Comparison of ENCODE assay signal across 1 cellular context in genomic region chr4:134720030-134720429, GRCh38.
TF ChIP-seq lines count a peak whose summit lies in the region.

No MANE protein-coding gene starts in this region.

TF ChIP-seq in HepG2, 621 proteins besides CTCF, POLR2A, EP300 and RAD21 (continued from another document):
- no peak for TF ChIP-seq MYC (CRISPR knock-in tag; IDR thresholded peaks at IDR 0.05; ENCODE audit: borderline replicate concordance)
TF ChIP-seq in HepG2: peak in this region for 1.
